8 cellular contexts compared by ENCODE assay signal in the genomic region with DNA sequence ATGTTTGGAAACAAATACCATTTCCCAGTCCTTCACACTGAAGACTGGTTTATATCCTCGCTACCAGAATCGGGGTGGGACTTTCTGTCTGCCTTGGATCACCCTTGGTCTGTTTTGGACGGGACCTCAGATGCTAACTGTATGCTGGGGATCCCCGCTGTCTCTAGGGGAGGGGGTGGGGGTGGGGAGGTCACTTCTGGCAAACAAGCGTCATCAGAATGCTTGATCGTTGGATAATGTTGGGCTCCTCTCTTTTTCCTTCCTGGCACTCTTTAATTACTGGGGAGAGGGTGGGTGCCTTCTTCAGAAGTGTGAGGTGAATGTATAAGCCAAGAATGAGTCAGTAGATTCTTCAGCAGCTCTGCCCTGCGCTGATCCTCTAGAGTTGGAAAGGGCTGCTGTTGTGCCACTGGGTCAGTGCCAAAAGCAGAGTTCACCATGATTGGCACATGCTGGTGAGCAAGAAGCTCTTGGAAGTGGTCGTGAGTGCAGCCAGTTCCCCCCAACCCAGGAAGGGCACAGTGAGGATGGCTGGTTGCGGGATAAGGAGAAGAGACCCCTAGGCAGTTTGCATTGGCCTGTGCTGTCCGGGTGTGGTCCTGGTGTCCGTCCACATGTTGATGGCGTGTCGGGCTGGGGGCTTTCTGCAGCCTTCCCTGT. TPM values are rescaled to one million over a fixed set of nuclear protein-coding genes. Genes with fewer than 3 reads are reported as not detected.
DNase-seq lines count a peak whose midpoint lies in the region; TF ChIP-seq lines count a peak whose summit lies in the region.

No MANE protein-coding gene starts in this region.

- H3K27ac Mint-ChIP-seq in activated CD4-positive, alpha-beta T cell treated with anti-CD3 and anti-CD28 coated beads, Interleukin-2, amount 10 ng/mL, durations not matched to agents 7 days and 5 days, result peak overlapping the region; percentile 96

- H3K27me3 ChIP-seq in kidney epithelial cell (ENCODE audit: control insufficient read depth, insufficient read depth, low read length) (no peaks in the 10 kb centered on the region), suprapubic skin (no peaks in the 10 kb centered on the region)

- TF ChIP-seq CTCF in kidney epithelial cell (IDR thresholded peaks at IDR 0.05; ENCODE audit: insufficient read depth, low read length, poor library complexity, severe bottlenecking) (no peak), suprapubic skin (IDR thresholded peaks at IDR 0.05) (no peak)

- no peak for DNase-seq in activated CD4-positive, alpha-beta T cell treated with anti-CD3 and anti-CD28 coated beads, Interleukin-2, amount 10 ng/mL, durations not matched to agents 7 days and 5 days
- DNase-seq in activated CD4-positive, alpha-beta T cell treated with anti-CD3 and anti-CD28 coated beads, Interleukin-2, amount 50 U/mL, for 1 hour, result no peak
- DNase-seq in amniotic epithelial cell (ENCODE audit: low read depth), result peak; percentile 22
- peak; percentile 5 for DNase-seq in kidney epithelial cell (ENCODE audit: low read depth)
- DNase-seq in suprapubic skin (ENCODE audit: low spot score in 2 of 2), result peak in 1 of 2 donors; percentile 67
- no peak for DNase-seq in SHP77 treated with DMSO at 0.1 percent for 48 hours (lab: John Stamatoyannopoulos, UW)
- DNase-seq in NCI-H1417 (lab: John Stamatoyannopoulos, UW), result no peak
- DNase-seq in cerebellar cortex (ENCODE audit: low spot score), result no peak

- WGBS in suprapubic skin, result 52% methylated on average over 12 of the region's 13 CpGs

- peak overlapping the region; percentile 18 for H3K27ac ChIP-seq in suprapubic skin

- H3K36me3 ChIP-seq in kidney epithelial cell (ENCODE audit: control insufficient read depth, insufficient read depth, low read length) (no peaks in the 10 kb centered on the region), suprapubic skin (no peaks in the 10 kb centered on the region)

- CTCF ChIA-PET in activated CD4-positive, alpha-beta T cell treated with anti-CD3 and anti-CD28 coated beads, Interleukin-2, amount 10 ng/mL, durations not matched to agents 7 days and 5 days (lab: Charles Lee), result interaction anchor here (1.6 to 3.7 kb wide), 2 partner anchors 17 to 49 kb away, joined by 3 to 16 read pairs; no protein-coding TSS in a partner anchor

- no peaks in the 10 kb centered on the region for H3K9me3 Mint-ChIP-seq in activated CD4-positive, alpha-beta T cell treated with anti-CD3 and anti-CD28 coated beads, Interleukin-2, amount 10 ng/mL, durations not matched to agents 7 days and 5 days

- no peaks in the 10 kb centered on the region for H3K9me3 ChIP-seq in suprapubic skin

- H3K36me3 Mint-ChIP-seq in activated CD4-positive, alpha-beta T cell treated with anti-CD3 and anti-CD28 coated beads, Interleukin-2, amount 10 ng/mL, durations not matched to agents 7 days and 5 days (ENCODE audit: low read depth), result peaks cover 39% of the 10 kb centered on the region

- POLR2A ChIA-PET in activated CD4-positive, alpha-beta T cell treated with anti-CD3 and anti-CD28 coated beads, Interleukin-2, amount 10 ng/mL, durations not matched to agents 7 days and 5 days (lab: Charles Lee), result no interaction called here

- H3K4me3 Mint-ChIP-seq in activated CD4-positive, alpha-beta T cell treated with anti-CD3 and anti-CD28 coated beads, Interleukin-2, amount 10 ng/mL, durations not matched to agents 7 days and 5 days, result peak overlapping the region; percentile 66

- no peak for TF ChIP-seq POLR2A in suprapubic skin (IDR thresholded peaks at IDR 0.05)

- TF ChIP-seq EP300 in suprapubic skin (IDR thresholded peaks at IDR 0.05), result no peak

- H3K4me1 ChIP-seq in suprapubic skin, result peaks cover 38% of the 10 kb centered on the region

- H3K4me1 Mint-ChIP-seq in activated CD4-positive, alpha-beta T cell treated with anti-CD3 and anti-CD28 coated beads, Interleukin-2, amount 10 ng/mL, durations not matched to agents 7 days and 5 days, result peaks cover 73% of the 10 kb centered on the region

- H3K4me3 ChIP-seq in kidney epithelial cell (ENCODE audit: low read depth, low read length) (no peak overlapping the region), suprapubic skin (no peak overlapping the region)

- no peaks in the 10 kb centered on the region for H3K27me3 Mint-ChIP-seq in activated CD4-positive, alpha-beta T cell treated with anti-CD3 and anti-CD28 coated beads, Interleukin-2, amount 10 ng/mL, durations not matched to agents 7 days and 5 days

RNA-seq across cellular contexts. Expression of a gene that starts 32.2 kb away (rescaled TPM):
- total RNA-seq in activated CD4-positive, alpha-beta T cell treated with anti-CD3 and anti-CD28 coated beads, Interleukin-2, amount 10 ng/mL, durations not matched to agents 7 days and 5 days, result 10 to 100 TPM; 84.1 to 97.5 TPM
- 15.3 and 16.0 TPM in 2 replicates for total RNA-seq in kidney epithelial cell
- total RNA-seq in suprapubic skin, result 10 to 100 TPM in 2 of 4 donors, 1 to 10 TPM in 2; 7.0 to 55.4 (median 10.9) TPM

Comparison
In these comparisons a context has a peak if more than half of its experiments do, and no peak if none do; other contexts are left out.
1. DNase-seq: peak in amniotic epithelial cell (single experiment) and kidney epithelial cell (single experiment); none in activated CD4-positive, alpha-beta T cell treated with anti-CD3 and anti-CD28 coated beads, Interleukin-2, amount 10 ng/mL, durations not matched to agents 7 days and 5 days (single experiment), activated CD4-positive, alpha-beta T cell treated with anti-CD3 and anti-CD28 coated beads, Interleukin-2, amount 50 U/mL, for 1 hour (single experiment), SHP77 treated with DMSO at 0.1 percent for 48 hours (single experiment), NCI-H1417 (0 of 3) and cerebellar cortex (single experiment).